Comparison of ENCODE assay signal across 11 cellular contexts in genomic region chr17:38550661-38551060, GRCh38. TPM values are rescaled to one million over a fixed set of nuclear protein-coding genes. Genes with fewer than 3 reads are reported as not detected.
A peak's percentile ranks its signal among the peaks of the same experiment; 100 is the strongest.
DNase-seq lines count a peak whose midpoint lies in the region; ATAC-seq and TF ChIP-seq lines count a peak whose summit lies in the region.
"Had no signal": no experiment of that assay in that cellular context is flagged by ENCODE, and none has a peak within 500 bp of the region (broad histone marks: within the 10 kb centered on the region; RNA-seq: fewer than 3 reads in every experiment).

No MANE protein-coding gene starts in this region.

- CTCF ChIA-PET in CD4-positive, alpha-beta memory T cell (lab: Charles Lee; ENCODE audit: partially characterized antibody) = no interaction called here

- no peaks in the 10 kb centered on the region for H3K79me2 ChIP-seq in GM23338 (replicated peaks; ENCODE audit: insufficient read depth)

- intact Hi-C loops in CD4-positive, alpha-beta memory T cell (cut with micrococcal nuclease) = no loop called here

- H3K27ac Mint-ChIP-seq in GM23338 = no peak overlapping the region
- H3K27ac Mint-ChIP-seq in CD4-positive, alpha-beta memory T cell = no peak overlapping the region
- no peak overlapping the region for H3K27ac Mint-ChIP-seq in stimulated activated effector memory CD8-positive, alpha-beta T cell treated with anti-CD3 and anti-CD28 coated beads, Interleukin-12 subunit alpha, Interleukin-12 subunit beta, amount 100 ng/mL, for 72 hours

- POLR2A ChIA-PET in CD4-positive, alpha-beta memory T cell (lab: Charles Lee; ENCODE audit: partially characterized antibody) = no interaction called here

- no peaks in the 10 kb centered on the region for H4K20me1 ChIP-seq in GM23338 (replicated peaks; ENCODE audit: insufficient read depth)

- no peaks in the 10 kb centered on the region; the same call in 1 of the 2 replicates for H3K4me1 ChIP-seq in GM23338 (ENCODE audit: insufficient read depth)
- no peaks in the 10 kb centered on the region for H3K4me1 ChIP-seq in CD4-positive, alpha-beta memory T cell (ENCODE audit: insufficient read depth, low read length)
- H3K4me1 ChIP-seq: SJSA1 had no signal

- peaks cover 21% of the 10 kb centered on the region for H3K4me1 Mint-ChIP-seq in GM23338
- no peaks in the 10 kb centered on the region for H3K4me1 Mint-ChIP-seq in CD4-positive, alpha-beta memory T cell
- H3K4me1 Mint-ChIP-seq in stimulated activated effector memory CD8-positive, alpha-beta T cell treated with anti-CD3 and anti-CD28 coated beads, Interleukin-12 subunit alpha, Interleukin-12 subunit beta, amount 100 ng/mL, for 72 hours = peaks cover 9% of the 10 kb centered on the region

- no peak for TF ChIP-seq CTCF in GM23338 (conservative IDR thresholded peaks at IDR 0.05; ENCODE audit: low read depth in 2 of 2)

- peaks cover 11% of the 10 kb centered on the region for H3K27me3 Mint-ChIP-seq in GM23338 (ENCODE audit: insufficient read depth, low read depth, poor library complexity)
- peaks cover 12 to 17% of the 10 kb centered on the region in 2 donors for H3K27me3 Mint-ChIP-seq in CD4-positive, alpha-beta memory T cell

- H3K27ac ChIP-seq in GM23338 (ENCODE audit: low read depth) = no peak overlapping the region
- H3K27ac ChIP-seq in CD4-positive, alpha-beta memory T cell (ENCODE audit: low read depth, low read length) = no peak overlapping the region
- H3K27ac ChIP-seq: SJSA1 had no signal

- H3F3A ChIP-seq in GM23338 (replicated peaks; ENCODE audit: low read depth) = no peaks in the 10 kb centered on the region

- no peak overlapping the region for H2AFZ ChIP-seq in GM23338

- no peak for TF ChIP-seq POLR2A in GM18505 (IDR thresholded peaks at IDR 0.05; ENCODE audit: borderline replicate concordance, extremely low read depth, insufficient read depth, insufficient read length)

- no peaks in the 10 kb centered on the region for H3K9me2 ChIP-seq in GM23338 (ENCODE audit: insufficient read depth)

- no peaks in the 10 kb centered on the region for H3K9me3 ChIP-seq in MG63
- no peaks in the 10 kb centered on the region for H3K9me3 ChIP-seq in CD4-positive, alpha-beta memory T cell (ENCODE audit: control insufficient read depth in 1 of 2, low read length in 2 of 2)
- H3K9me3 ChIP-seq: SJSA1 had no signal

- H3K27me3 ChIP-seq in MG63 (no peaks in the 10 kb centered on the region), GM23338 (ENCODE audit: insufficient read depth) (no peaks in the 10 kb centered on the region)
- no peaks in the 10 kb centered on the region for H3K27me3 ChIP-seq in CD4-positive, alpha-beta memory T cell (ENCODE audit: insufficient read depth, low read length)
- H3K27me3 ChIP-seq: SJSA1 had no signal

- H3K36me3 ChIP-seq in MG63 (no peaks in the 10 kb centered on the region), GM23338 (ENCODE audit: insufficient read depth) (no peaks in the 10 kb centered on the region)
- no peaks in the 10 kb centered on the region for H3K36me3 ChIP-seq in CD4-positive, alpha-beta memory T cell (ENCODE audit: insufficient read depth, low read length)
- H3K36me3 ChIP-seq: SJSA1 had no signal

- DNase-seq in AG08396 (ENCODE audit: low spot score) = peak; percentile 76
- peak; percentile 93 for DNase-seq in MG63
- peak; percentile 16 to 18 for DNase-seq in lung microvascular endothelial cell (ENCODE audit: low read depth in 2 of 2)
- no peak for DNase-seq in GM23338 (ENCODE audit: low spot score)
- DNase-seq in CD4-positive, alpha-beta memory T cell = no peak
- DNase-seq in stimulated activated effector memory CD8-positive, alpha-beta T cell treated with anti-CD3 and anti-CD28 coated beads, Interleukin-12 subunit alpha, Interleukin-12 subunit beta, amount 100 ng/mL, for 72 hours (ENCODE audit: low spot score in 2 of 2) = no peak
- DNase-seq: activated effector memory CD4-positive, alpha-beta T cell treated with anti-CD3 and anti-CD28 coated beads, Interleukin-2, amount 50 U/mL, for 16 hours; NCI-H2227 treated with DMSO at 0.1 percent for 48 hours had no signal

- ATAC-seq in esophagus mucosa (peak; percentile 85), GM23338 (no peak; the same call in 2 of the 3 replicates), GM18505 (IDR thresholded peaks at IDR 0.05; ENCODE audit: unreplicated experiment) (no peak)
- ATAC-seq in stimulated activated effector memory CD8-positive, alpha-beta T cell treated with anti-CD3 and anti-CD28 coated beads, Interleukin-12 subunit alpha, Interleukin-12 subunit beta, amount 100 ng/mL, for 72 hours = no peak

- H3K4me3 ChIP-seq in MG63 (no peak overlapping the region), GM23338 (no peak overlapping the region)
- no peak overlapping the region for H3K4me3 ChIP-seq in CD4-positive, alpha-beta memory T cell (ENCODE audit: low read length in 2 of 2)
- H3K4me3 ChIP-seq: SJSA1 had no signal

- H3K36me3 Mint-ChIP-seq in GM23338 (ENCODE audit: low read depth) = no peaks in the 10 kb centered on the region
- no peaks in the 10 kb centered on the region for H3K36me3 Mint-ChIP-seq in CD4-positive, alpha-beta memory T cell
- H3K36me3 Mint-ChIP-seq in stimulated activated effector memory CD8-positive, alpha-beta T cell treated with anti-CD3 and anti-CD28 coated beads, Interleukin-12 subunit alpha, Interleukin-12 subunit beta, amount 100 ng/mL, for 72 hours = no peaks in the 10 kb centered on the region

- no peaks in the 10 kb centered on the region for H3K9me3 Mint-ChIP-seq in GM23338
- no peaks in the 10 kb centered on the region for H3K9me3 Mint-ChIP-seq in CD4-positive, alpha-beta memory T cell
- H3K9me3 Mint-ChIP-seq in stimulated activated effector memory CD8-positive, alpha-beta T cell treated with anti-CD3 and anti-CD28 coated beads, Interleukin-12 subunit alpha, Interleukin-12 subunit beta, amount 100 ng/mL, for 72 hours = no peaks in the 10 kb centered on the region

- H3K4me3 Mint-ChIP-seq in GM23338 = no peak overlapping the region
- no peak overlapping the region for H3K4me3 Mint-ChIP-seq in CD4-positive, alpha-beta memory T cell
- H3K4me3 Mint-ChIP-seq in stimulated activated effector memory CD8-positive, alpha-beta T cell treated with anti-CD3 and anti-CD28 coated beads, Interleukin-12 subunit alpha, Interleukin-12 subunit beta, amount 100 ng/mL, for 72 hours = no peak overlapping the region

- H3K4me2 ChIP-seq in GM23338 = no peak overlapping the region

TF ChIP-seq in GM23338, 12 proteins besides CTCF, POLR2A, EP300 and RAD21 (continues in another document):
- TF ChIP-seq, protein P1, sequence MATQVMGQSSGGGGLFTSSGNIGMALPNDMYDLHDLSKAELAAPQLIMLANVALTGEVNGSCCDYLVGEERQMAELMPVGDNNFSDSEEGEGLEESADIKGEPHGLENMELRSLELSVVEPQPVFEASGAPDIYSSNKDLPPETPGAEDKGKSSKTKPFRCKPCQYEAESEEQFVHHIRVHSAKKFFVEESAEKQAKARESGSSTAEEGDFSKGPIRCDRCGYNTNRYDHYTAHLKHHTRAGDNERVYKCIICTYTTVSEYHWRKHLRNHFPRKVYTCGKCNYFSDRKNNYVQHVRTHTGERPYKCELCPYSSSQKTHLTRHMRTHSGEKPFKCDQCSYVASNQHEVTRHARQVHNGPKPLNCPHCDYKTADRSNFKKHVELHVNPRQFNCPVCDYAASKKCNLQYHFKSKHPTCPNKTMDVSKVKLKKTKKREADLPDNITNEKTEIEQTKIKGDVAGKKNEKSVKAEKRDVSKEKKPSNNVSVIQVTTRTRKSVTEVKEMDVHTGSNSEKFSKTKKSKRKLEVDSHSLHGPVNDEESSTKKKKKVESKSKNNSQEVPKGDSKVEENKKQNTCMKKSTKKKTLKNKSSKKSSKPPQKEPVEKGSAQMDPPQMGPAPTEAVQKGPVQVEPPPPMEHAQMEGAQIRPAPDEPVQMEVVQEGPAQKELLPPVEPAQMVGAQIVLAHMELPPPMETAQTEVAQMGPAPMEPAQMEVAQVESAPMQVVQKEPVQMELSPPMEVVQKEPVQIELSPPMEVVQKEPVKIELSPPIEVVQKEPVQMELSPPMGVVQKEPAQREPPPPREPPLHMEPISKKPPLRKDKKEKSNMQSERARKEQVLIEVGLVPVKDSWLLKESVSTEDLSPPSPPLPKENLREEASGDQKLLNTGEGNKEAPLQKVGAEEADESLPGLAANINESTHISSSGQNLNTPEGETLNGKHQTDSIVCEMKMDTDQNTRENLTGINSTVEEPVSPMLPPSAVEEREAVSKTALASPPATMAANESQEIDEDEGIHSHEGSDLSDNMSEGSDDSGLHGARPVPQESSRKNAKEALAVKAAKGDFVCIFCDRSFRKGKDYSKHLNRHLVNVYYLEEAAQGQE (IDR thresholded peaks at IDR 0.05; ENCODE audit: unreplicated experiment) = no peak
- no peak for TF ChIP-seq EZH2 (IDR thresholded peaks at IDR 0.05; ENCODE audit: low read depth, unreplicated experiment)
- TF ChIP-seq NANOG (IDR thresholded peaks at IDR 0.05; ENCODE audit: borderline replicate concordance) = no peak
- TF ChIP-seq CREB1 (CRISPR knock-in tag; IDR thresholded peaks at IDR 0.05; ENCODE audit: low read depth) = no peak

RNA-seq across cellular contexts. Expression of gene SRCIN1, which starts 55.1 kb away (rescaled TPM):
- 0.05 and 0.07 TPM in 2 replicates for total RNA-seq in MG63 (2014; rRNA removed; shearing (Covaris generic); ENCODE audit: low replicate concordance)
- 6.6 TPM for total RNA-seq in esophagus mucosa
- total RNA-seq in lung microvascular endothelial cell = under 0.01 TPM in 2 replicates
- total RNA-seq in GM23338 (2014; rRNA removed; shearing (Covaris generic)) = 1.3 and 2.2 TPM in 2 replicates
- polyA plus RNA-seq in GM23338 (2016; fragmentation: Nextera tagmentation; extraction: Ambion mirVana) = 0.87 TPM in 2 replicates
- under 1 TPM; 0.28 to 0.79 TPM for total RNA-seq in CD4-positive, alpha-beta memory T cell
- not detected for polyA plus RNA-seq in CD4-positive, alpha-beta memory T cell
- total RNA-seq: SJSA1 had no signal

Comparison
In these comparisons a context has a peak if more than half of its experiments do, and no peak if none do; other contexts are left out.
1. DNase-seq: peak in AG08396 (single experiment), MG63 (single experiment) and lung microvascular endothelial cell (2 of 2); none in GM23338 (single experiment), CD4-positive, alpha-beta memory T cell (0 of 5) and stimulated activated effector memory CD8-positive, alpha-beta T cell treated with anti-CD3 and anti-CD28 coated beads, Interleukin-12 subunit alpha, Interleukin-12 subunit beta, amount 100 ng/mL, for 72 hours (0 of 2).